In genomic region chr6:32189742-32190053, GRCh38 we compare ENCODE assay signal across 8 cellular contexts.
A peak's percentile ranks its signal among the peaks of the same experiment; 100 is the strongest.
DNase-seq lines count a peak whose midpoint lies in the region; ATAC-seq, FAIRE-seq and TF ChIP-seq lines count a peak whose summit lies in the region.

No MANE protein-coding gene starts in this region.

- no peaks in the 10 kb centered on the region for H3K9me3 ChIP-seq in MM.1S (replicated peaks; ENCODE audit: insufficient read depth, low read length)
- no peaks in the 10 kb centered on the region for H3K9me3 ChIP-seq in duodenal mucosa (ENCODE audit: control insufficient read depth in 1 of 2, low read length in 2 of 2)
- H3K9me3 ChIP-seq in muscle layer of colon (ENCODE audit: low read length) = no peaks in the 10 kb centered on the region

- DNase-seq in MM.1S (no peak), NCI-H82 (lab: John Stamatoyannopoulos, UW) (no peak), GM19239 (ENCODE audit: insufficient read length, low spot score) (no peak)

- H3K4me3 ChIP-seq in ACC112 (ENCODE audit: low read depth, low read length) = peak overlapping the region; percentile 94
- peak overlapping the region; percentile 58 for H3K4me3 ChIP-seq in MM.1S (ENCODE audit: low read length)
- H3K4me3 ChIP-seq in duodenal mucosa (ENCODE audit: low read depth in 1 of 2, low read length in 2 of 2) = peak overlapping the region; percentile 74 to 85
- peak overlapping the region; percentile 35 to 73 for H3K4me3 ChIP-seq in muscle layer of colon (ENCODE audit: low read depth in 1 of 2, low read length in 2 of 2)

- FAIRE-seq in GM19239 (lab: Jason Lieb, UNC) = no peak

- H3K9ac ChIP-seq in MM.1S (ENCODE audit: low read length) (peak overlapping the region; percentile 76), duodenal mucosa (ENCODE audit: low read depth in 1 of 2, low read length in 2 of 2) (peak overlapping the region; percentile 85), muscle layer of colon (ENCODE audit: low read length) (peak overlapping the region; percentile 98)

- H3K27ac ChIP-seq in ACC112 (ENCODE audit: low read depth, low read length) (peak overlapping the region; percentile 71), MM.1S (ENCODE audit: low read length) (no peak overlapping the region; the same call in 1 of the 2 replicates), duodenal mucosa (ENCODE audit: low read depth, low read length) (peak overlapping the region; percentile 84), muscle layer of colon (ENCODE audit: low read depth, low read length) (peak overlapping the region; percentile 99)

- H3K36me3 ChIP-seq in ACC112 (ENCODE audit: insufficient read depth, low read length) (peaks cover 4% of the 10 kb centered on the region; the same call in 1 of the 2 replicates), MM.1S (replicated peaks; ENCODE audit: insufficient read depth, low read length) (no peaks in the 10 kb centered on the region), duodenal mucosa (ENCODE audit: control insufficient read depth in 1 of 2, insufficient read depth in 2 of 2, low read length in 2 of 2) (peaks cover 7 to 18% of the 10 kb centered on the region in 2 donors), muscle layer of colon (ENCODE audit: insufficient read depth, low read length) (peaks cover 20% of the 10 kb centered on the region)

- peaks cover 19% of the 10 kb centered on the region for H3K4me1 ChIP-seq in ACC112 (ENCODE audit: control insufficient read depth, insufficient read depth, low read length, unreplicated experiment)
- peaks cover 27% of the 10 kb centered on the region for H3K4me1 ChIP-seq in MM.1S (ENCODE audit: low read length)
- H3K4me1 ChIP-seq in duodenal mucosa (ENCODE audit: control insufficient read depth in 1 of 2, insufficient read depth in 2 of 2, low read length in 2 of 2) = peaks cover 51 to 56% of the 10 kb centered on the region in 2 donors
- H3K4me1 ChIP-seq in muscle layer of colon (ENCODE audit: insufficient read depth, low read length) = peaks cover 44% of the 10 kb centered on the region

- H3K4me2 ChIP-seq in MM.1S (ENCODE audit: low read depth, low read length) = peak overlapping the region; percentile 97

- no peak for TF ChIP-seq CTCF in MM.1S (IDR thresholded peaks at IDR 0.05; ENCODE audit: low read length)

- no peaks in the 10 kb centered on the region for H3K9me2 ChIP-seq in MM.1S (replicated peaks; ENCODE audit: insufficient read depth, low read length)

- ATAC-seq in GM18502 (IDR thresholded peaks at IDR 0.05; ENCODE audit: poor library complexity, unreplicated experiment) (no peak), GM19035 (IDR thresholded peaks at IDR 0.05; ENCODE audit: unreplicated experiment) (no peak)

- H3F3A ChIP-seq in MM.1S (ENCODE audit: insufficient read depth, low read length) = peaks cover 14% of the 10 kb centered on the region; the same call in 1 of the 2 replicates

- no peaks in the 10 kb centered on the region for H4K20me1 ChIP-seq in MM.1S (ENCODE audit: insufficient read depth, low read length)

- H3K79me2 ChIP-seq in ACC112 (ENCODE audit: control insufficient read depth, insufficient read depth, low read length, unreplicated experiment) (peaks cover 19% of the 10 kb centered on the region), MM.1S (ENCODE audit: low read length) (peaks cover 32% of the 10 kb centered on the region)

- H3K27me3 ChIP-seq in ACC112 (ENCODE audit: insufficient read depth, low read length) = no peaks in the 10 kb centered on the region
- H3K27me3 ChIP-seq in MM.1S (replicated peaks; ENCODE audit: insufficient read depth, low read length) = no peaks in the 10 kb centered on the region
- H3K27me3 ChIP-seq in duodenal mucosa (ENCODE audit: control insufficient read depth in 1 of 2, insufficient read depth in 2 of 2, low read length in 2 of 2) = no peaks in the 10 kb centered on the region
- H3K27me3 ChIP-seq in muscle layer of colon (ENCODE audit: control insufficient read depth in 1 of 2, insufficient read depth in 2 of 2, low read length in 2 of 2) = no peaks in the 10 kb centered on the region

- H2AFZ ChIP-seq in ACC112 (ENCODE audit: low read length, unreplicated experiment) (no peak overlapping the region), MM.1S (ENCODE audit: low read length) (no peak overlapping the region)
